ENCODE assay signal across 29 cellular contexts in genomic region chr3:53516339-53516738, GRCh38. TPM values are rescaled to one million over a fixed set of nuclear protein-coding genes. Genes with fewer than 3 reads are reported as not detected.
"Had no signal": no experiment of that assay in that cellular context is flagged by ENCODE, and none has a peak within 500 bp of the region (broad histone marks: within the 10 kb centered on the region; RNA-seq: fewer than 3 reads in every experiment).

No MANE protein-coding gene starts in this region.

- H3K9me3 ChIP-seq: breast epithelium, esophagus muscularis mucosa, ovary, prostate gland, stomach, tibial artery had no signal

- H3K36me3 Mint-ChIP-seq: activated CD4-positive, alpha-beta memory T cell treated with anti-CD3 and anti-CD28 coated beads for 36 hours; stimulated activated naive B cell treated with anti-CD40 and anti-IgM and Interleukin-4, amounts not matched to agents 10 μg/mL and 1 μg/mL and 100 μg/mL, for 72 hours had no signal

- ATAC-seq: activated CD4-positive, CD25-positive, alpha-beta regulatory T cell treated with anti-CD3 and anti-CD28 coated beads, Interleukin-2, amount 50 U/mL, for 24 hours; foreskin keratinocyte; left ventricle myocardium superior; stimulated activated naive B cell treated with anti-CD40 and anti-IgM and Interleukin-4, amounts not matched to agents 10 μg/mL and 1 μg/mL and 100 μg/mL, for 72 hours had no signal

- H3K4me1 ChIP-seq: foreskin keratinocyte, prostate gland, tibial artery had no signal

- H3K27ac ChIP-seq: breast epithelium, esophagus muscularis mucosa, foreskin keratinocyte, ovary, prostate gland, stomach, tibial artery, VCaP had no signal

- H3K4me3 ChIP-seq: breast epithelium, esophagus muscularis mucosa, ovary, prostate gland, smooth muscle cell, stomach, tibial artery had no signal

- H3K27ac Mint-ChIP-seq: activated CD4-positive, alpha-beta memory T cell treated with anti-CD3 and anti-CD28 coated beads for 36 hours; activated CD4-positive, alpha-beta T cell treated with anti-CD3 and anti-CD28 coated beads, Interleukin-2, amount 10 ng/mL, durations not matched to agents 24 days and 14 days; activated naive CD4-positive, alpha-beta T cell treated with anti-CD3 and anti-CD28 coated beads for 36 hours; activated T-helper 1 cell treated with anti-CD3 and anti-CD28 coated beads, Interleukin-12 subunit alpha, Interleukin-12 subunit beta, Interleukin-2, Interleukin-4 antibody, amounts not matched to agents 30 ng/mL and 10 ng/mL and 1 ng/mL, durations not matched to agents 14 hours and 24 hours and 36 hours; dendritic cell treated with granulocyte-macrophage colony-stimulating factor and Interleukin-4, amounts not matched to agents 40 ng/mL and 50 ng/mL, for 4 days; stimulated activated naive B cell treated with anti-CD40 and anti-IgM and Interleukin-4, amounts not matched to agents 10 μg/mL and 1 μg/mL and 100 μg/mL, for 72 hours had no signal

- H3K27me3 ChIP-seq: breast epithelium, esophagus muscularis mucosa, ovary, stomach had no signal

- H3K4me2 ChIP-seq: smooth muscle cell had no signal

- FAIRE-seq: astrocyte had no signal

- DNase-seq: activated CD4-positive, alpha-beta memory T cell treated with anti-CD3 and anti-CD28 coated beads for 36 hours; activated CD4-positive, alpha-beta T cell treated with anti-CD3 and anti-CD28 coated beads, Interleukin-2, amount 10 ng/mL, durations not matched to agents 24 days and 14 days; activated CD8-positive, alpha-beta memory T cell treated with anti-CD3 and anti-CD28 coated beads, Interleukin-2, amount 50 U/mL, for 4 hours; activated effector memory CD4-positive, alpha-beta T cell treated with anti-CD3 and anti-CD28 coated beads, Interleukin-2, amount 50 U/mL, for 16 hours; activated naive CD4-positive, alpha-beta T cell treated with anti-CD3 and anti-CD28 coated beads for 36 hours; activated T-cell treated with anti-CD3 and anti-CD28 coated beads, Interleukin-2, amount 50 U/mL, for 1 hour; amniotic stem cell; central memory CD4-positive, alpha-beta T cell; effector CD4-positive, alpha-beta T cell; foreskin keratinocyte; islet precursor cell; left ventricle myocardium superior; ovary; retina; stimulated activated CD4-positive, alpha-beta T cell treated with anti-CD3 and anti-CD28 coated beads, Interleukin-15, amount 100 ng/mL, for 24 hours; stimulated activated CD4-positive, alpha-beta T cell treated with anti-CD3 and anti-CD28 coated beads, Interleukin-2, amount 100 ng/mL, for 24 hours; stimulated activated naive B cell treated with anti-CD40 and anti-IgM and Interleukin-4, amounts not matched to agents 10 μg/mL and 1 μg/mL and 100 μg/mL, for 72 hours; stomach; tibial artery had no signal

- H3K36me3 ChIP-seq: breast epithelium, esophagus muscularis mucosa, ovary, prostate gland, stomach, tibial artery had no signal

- H3K4me3 Mint-ChIP-seq: activated CD4-positive, alpha-beta memory T cell treated with anti-CD3 and anti-CD28 coated beads for 36 hours; activated CD4-positive, alpha-beta T cell treated with anti-CD3 and anti-CD28 coated beads, Interleukin-2, amount 10 ng/mL, durations not matched to agents 24 days and 14 days; activated naive CD4-positive, alpha-beta T cell treated with anti-CD3 and anti-CD28 coated beads for 36 hours; activated T-helper 1 cell treated with anti-CD3 and anti-CD28 coated beads, Interleukin-12 subunit alpha, Interleukin-12 subunit beta, Interleukin-2, Interleukin-4 antibody, amounts not matched to agents 30 ng/mL and 10 ng/mL and 1 ng/mL, durations not matched to agents 14 hours and 24 hours and 36 hours; dendritic cell treated with granulocyte-macrophage colony-stimulating factor and Interleukin-4, amounts not matched to agents 40 ng/mL and 50 ng/mL, for 4 days; stimulated activated naive B cell treated with anti-CD40 and anti-IgM and Interleukin-4, amounts not matched to agents 10 μg/mL and 1 μg/mL and 100 μg/mL, for 72 hours had no signal

- H3K4me1 Mint-ChIP-seq: activated CD4-positive, alpha-beta T cell treated with anti-CD3 and anti-CD28 coated beads, Interleukin-2, amount 10 ng/mL, durations not matched to agents 24 days and 14 days; stimulated activated naive B cell treated with anti-CD40 and anti-IgM and Interleukin-4, amounts not matched to agents 10 μg/mL and 1 μg/mL and 100 μg/mL, for 72 hours had no signal

- H3K9me3 Mint-ChIP-seq: activated CD4-positive, alpha-beta memory T cell treated with anti-CD3 and anti-CD28 coated beads for 36 hours; activated CD4-positive, alpha-beta T cell treated with anti-CD3 and anti-CD28 coated beads, Interleukin-2, amount 10 ng/mL, durations not matched to agents 24 days and 14 days; activated naive CD4-positive, alpha-beta T cell treated with anti-CD3 and anti-CD28 coated beads for 36 hours; activated T-helper 1 cell treated with anti-CD3 and anti-CD28 coated beads, Interleukin-12 subunit alpha, Interleukin-12 subunit beta, Interleukin-2, Interleukin-4 antibody, amounts not matched to agents 30 ng/mL and 10 ng/mL and 1 ng/mL, durations not matched to agents 14 hours and 24 hours and 36 hours; dendritic cell treated with granulocyte-macrophage colony-stimulating factor and Interleukin-4, amounts not matched to agents 40 ng/mL and 50 ng/mL, for 4 days; stimulated activated naive B cell treated with anti-CD40 and anti-IgM and Interleukin-4, amounts not matched to agents 10 μg/mL and 1 μg/mL and 100 μg/mL, for 72 hours had no signal

RNA-seq across cellular contexts. Expression of gene CACNA1D, which starts 21.9 kb away (rescaled TPM):
- total RNA-seq: activated naive CD4-positive, alpha-beta T cell treated with anti-CD3 and anti-CD28 coated beads for 36 hours; lung microvascular endothelial cell had no signal
- polyA plus RNA-seq: foreskin keratinocyte had no signal
